Comparison of ENCODE assay signal across 8 cellular contexts in genomic region chr4:1072830-1073446, GRCh38. TPM values are rescaled to one million over a fixed set of nuclear protein-coding genes. Genes with fewer than 3 reads are reported as not detected.
A peak's percentile ranks its signal among the peaks of the same experiment; 100 is the strongest.
DNase-seq lines count a peak whose midpoint lies in the region; ATAC-seq and TF ChIP-seq lines count a peak whose summit lies in the region.

No MANE protein-coding gene starts in this region.

- POLR2A ChIA-PET in BJ (lab: Charles Lee): no interaction called here
- POLR2A ChIA-PET in PC-3 (lab: Charles Lee; ENCODE audit: unreplicated experiment): no interaction called here

- no peak overlapping the region for H3K27ac ChIP-seq in PC-3 (ENCODE audit: low read length)

- ATAC-seq in PC-3 (peak; percentile 80), HG02678 (IDR thresholded peaks at IDR 0.05; ENCODE audit: unreplicated experiment) (no peak), HG03521 (IDR thresholded peaks at IDR 0.05; ENCODE audit: unreplicated experiment) (no peak)

- H3K27ac Mint-ChIP-seq in activated T-helper 2 cell treated with anti-CD3 and anti-CD28 coated beads, Interferon-gamma antibody, Interleukin-2, Interleukin-4, amounts not matched to agents 10 μg/mL and 5 μg/mL and 100 μg/mL, durations not matched to agents 14 hours and 24 hours and 36 hours: no peak overlapping the region
- no peak overlapping the region for H3K27ac Mint-ChIP-seq in osteocyte (ENCODE audit: unreplicated experiment)

- no peak overlapping the region for H3K9ac ChIP-seq in PC-3 (ENCODE audit: low read length)

- intact Hi-C loops in PC-3 (cut with micrococcal nuclease): no loop called here
- intact Hi-C loops in activated T-helper 2 cell treated with anti-CD3 and anti-CD28 coated beads, Interferon-gamma antibody, Interleukin-2, Interleukin-4, amounts not matched to agents 10 μg/mL and 5 μg/mL and 100 μg/mL, durations not matched to agents 14 hours and 24 hours and 36 hours (cut with micrococcal nuclease): no loop called here

- H3K27me3 ChIP-seq in BJ (ENCODE audit: control insufficient read depth, insufficient read depth, low read length) (peaks cover 13% of the 10 kb centered on the region), HAP-1 (ENCODE audit: low read depth) (peaks cover 5% of the 10 kb centered on the region; the same call in 1 of the 2 replicates), PC-3 (ENCODE audit: low read length) (no peaks in the 10 kb centered on the region)

- H3K4me3 Mint-ChIP-seq in activated T-helper 2 cell treated with anti-CD3 and anti-CD28 coated beads, Interferon-gamma antibody, Interleukin-2, Interleukin-4, amounts not matched to agents 10 μg/mL and 5 μg/mL and 100 μg/mL, durations not matched to agents 14 hours and 24 hours and 36 hours (ENCODE audit: low read depth): no peak overlapping the region
- no peak overlapping the region for H3K4me3 Mint-ChIP-seq in osteocyte (ENCODE audit: unreplicated experiment)

- H3K79me2 ChIP-seq in PC-3 (ENCODE audit: low read length): no peaks in the 10 kb centered on the region

- H3K4me1 ChIP-seq in HAP-1 (no peaks in the 10 kb centered on the region), PC-3 (ENCODE audit: insufficient read depth, low read length) (no peaks in the 10 kb centered on the region)

- CTCF ChIA-PET in BJ (lab: Yijun Ruan, JAX) (interaction anchor here (0.6 to 1.6 kb wide), 6 partner anchors 9 to 557 kb away, joined by 3 to 5 read pairs (median 3); partner anchors contain the start of gene TMEM175), PC-3 (lab: Charles Lee) (no interaction called here)

- H3K27me3 Mint-ChIP-seq in activated T-helper 2 cell treated with anti-CD3 and anti-CD28 coated beads, Interferon-gamma antibody, Interleukin-2, Interleukin-4, amounts not matched to agents 10 μg/mL and 5 μg/mL and 100 μg/mL, durations not matched to agents 14 hours and 24 hours and 36 hours (ENCODE audit: low read depth): peaks cover 25% of the 10 kb centered on the region
- H3K27me3 Mint-ChIP-seq in osteocyte (ENCODE audit: unreplicated experiment): peaks cover 25% of the 10 kb centered on the region

- in situ Hi-C loops in HAP-1 (cut with MboI; ENCODE audit: low sequenced_read_pairs): no loop called here

- H3K9me3 ChIP-seq in HAP-1: no peaks in the 10 kb centered on the region
- no peaks in the 10 kb centered on the region for H3K9me3 ChIP-seq in PC-3 (ENCODE audit: low read length)

- H3F3A ChIP-seq in PC-3 (ENCODE audit: low read length, unreplicated experiment): no peaks in the 10 kb centered on the region

- no peaks in the 10 kb centered on the region for H3K36me3 Mint-ChIP-seq in activated T-helper 2 cell treated with anti-CD3 and anti-CD28 coated beads, Interferon-gamma antibody, Interleukin-2, Interleukin-4, amounts not matched to agents 10 μg/mL and 5 μg/mL and 100 μg/mL, durations not matched to agents 14 hours and 24 hours and 36 hours (ENCODE audit: low read depth)
- no peaks in the 10 kb centered on the region for H3K36me3 Mint-ChIP-seq in osteocyte (ENCODE audit: unreplicated experiment)

- H3K36me3 ChIP-seq in BJ (ENCODE audit: control insufficient read depth, insufficient read depth, low read length) (no peaks in the 10 kb centered on the region), HAP-1 (replicated peaks) (no peaks in the 10 kb centered on the region), PC-3 (ENCODE audit: low read depth, low read length) (no peaks in the 10 kb centered on the region)

- peak; percentile 90 for TF ChIP-seq CTCF in BJ (IDR thresholded peaks at IDR 0.05; ENCODE audit: insufficient read depth, low read depth, low read length)
- peak; percentile 72 for TF ChIP-seq CTCF in PC-3 (conservative IDR thresholded peaks at IDR 0.05; ENCODE audit: low read depth, low read length)
- TF ChIP-seq CTCF in foreskin fibroblast (IDR thresholded peaks at IDR 0.05; ENCODE audit: low read depth, low read length): peak; percentile 79
- peak; percentile 80 for TF ChIP-seq CTCF in osteocyte (IDR thresholded peaks at IDR 0.05)

- no peaks in the 10 kb centered on the region for H4K20me1 ChIP-seq in PC-3 (ENCODE audit: low read length)

- BruUV-seq in PC-3 (replicated peaks; lab: Mats Ljungman, UMichigan): no TSS peak

- H3K4me2 ChIP-seq in PC-3 (ENCODE audit: low read length): 0 out of 2 replicates have a peak overlapping the region, but pooled peaks have one; percentile 10

- H3K4me3 ChIP-seq in BJ (ENCODE audit: low read depth, low read length) (no peak overlapping the region), HAP-1 (no peak overlapping the region), PC-3 (ENCODE audit: low read length) (no peak overlapping the region), foreskin fibroblast (ENCODE audit: low read depth in 1 of 2, low read length in 2 of 2) (no peak overlapping the region)

- H3K9me3 Mint-ChIP-seq in activated T-helper 2 cell treated with anti-CD3 and anti-CD28 coated beads, Interferon-gamma antibody, Interleukin-2, Interleukin-4, amounts not matched to agents 10 μg/mL and 5 μg/mL and 100 μg/mL, durations not matched to agents 14 hours and 24 hours and 36 hours: no peaks in the 10 kb centered on the region
- no peaks in the 10 kb centered on the region for H3K9me3 Mint-ChIP-seq in osteocyte (ENCODE audit: unreplicated experiment)

- peaks cover 9% of the 10 kb centered on the region for H3K4me1 Mint-ChIP-seq in activated T-helper 2 cell treated with anti-CD3 and anti-CD28 coated beads, Interferon-gamma antibody, Interleukin-2, Interleukin-4, amounts not matched to agents 10 μg/mL and 5 μg/mL and 100 μg/mL, durations not matched to agents 14 hours and 24 hours and 36 hours (ENCODE audit: low read depth)
- H3K4me1 Mint-ChIP-seq in osteocyte (ENCODE audit: unreplicated experiment): peaks cover 3% of the 10 kb centered on the region

- no peak for DNase-seq in BJ (ENCODE audit: low read depth)
- DNase-seq in HAP-1 (ENCODE audit: low spot score in 2 of 2): peak; percentile 37 to 69
- DNase-seq in PC-3: peak; percentile 60
- DNase-seq in activated T-helper 2 cell treated with anti-CD3 and anti-CD28 coated beads, Interferon-gamma antibody, Interleukin-2, Interleukin-4, amounts not matched to agents 10 μg/mL and 5 μg/mL and 100 μg/mL, durations not matched to agents 14 hours and 24 hours and 36 hours (ENCODE audit: low spot score): peak; percentile 30
- peak; percentile 39 to 73 for DNase-seq in foreskin fibroblast
- DNase-seq in osteocyte (ENCODE audit: extremely low spot score, unreplicated experiment): no peak

- peak overlapping the region; percentile 19; the same call in 1 of the 2 replicates for H2AFZ ChIP-seq in PC-3 (ENCODE audit: low read length)

- no peaks in the 10 kb centered on the region for H3K9me2 ChIP-seq in PC-3 (replicated peaks; ENCODE audit: low read length)

RNA-seq across cellular contexts. Expression of gene RNF212, which starts 40.4 kb away (rescaled TPM):
- 2.9 TPM in 2 replicates for polyA plus RNA-seq in BJ (2011; rRNA removed)
- 0.57 and 2.0 TPM in 2 replicates for polyA minus RNA-seq in BJ (2011; rRNA and poly(A)+ RNA removed)
- total RNA-seq in PC-3 (2014; rRNA removed): not detected in 2 replicates
- 0.62 and 0.85 TPM in 2 replicates for total RNA-seq in activated T-helper 2 cell treated with anti-CD3 and anti-CD28 coated beads, Interferon-gamma antibody, Interleukin-2, Interleukin-4, amounts not matched to agents 10 μg/mL and 5 μg/mL and 100 μg/mL, durations not matched to agents 14 hours and 24 hours and 36 hours
- total RNA-seq in osteocyte: 3.5 and 3.8 TPM in 2 replicates

Comparison
In these comparisons a context has a peak if more than half of its experiments do, and no peak if none do; other contexts are left out.
1. DNase-seq: peak in HAP-1 (2 of 2), PC-3 (single experiment), activated T-helper 2 cell treated with anti-CD3 and anti-CD28 coated beads, Interferon-gamma antibody, Interleukin-2, Interleukin-4, amounts not matched to agents 10 μg/mL and 5 μg/mL and 100 μg/mL, durations not matched to agents 14 hours and 24 hours and 36 hours (single experiment) and foreskin fibroblast (2 of 2); none in BJ (single experiment) and osteocyte (single experiment).
2. Peak in every context shown above with its lines, with median percentiles within 50 percentile points of each other: CTCF ChIP-seq.